Comparison of ENCODE assay signal across 15 cellular contexts in genomic region chr5:152188219-152188618, GRCh38.
"Had no signal": no experiment of that assay in that cellular context is flagged by ENCODE, and none has a peak within 500 bp of the region (broad histone marks: within the 10 kb centered on the region; RNA-seq: fewer than 3 reads in every experiment).

No MANE protein-coding gene starts in this region.

- H3K4me3 ChIP-seq: pancreas, right lobe of liver, skin epidermis, stomach, suprapubic skin, thyroid gland had no signal

- H3K36me3 ChIP-seq: pancreas, stomach, suprapubic skin, thyroid gland had no signal

- H3K27ac ChIP-seq: pancreas, right lobe of liver, skin epidermis, stomach, suprapubic skin, thyroid gland had no signal

- H3K9me3 ChIP-seq: pancreas, right lobe of liver, thyroid gland had no signal

- ATAC-seq: esophagus mucosa had no signal

- H3K27me3 ChIP-seq: pancreas, right lobe of liver, stomach, suprapubic skin, thyroid gland had no signal

- H3K4me1 ChIP-seq: pancreas, suprapubic skin, thyroid gland had no signal

- DNase-seq: effector memory CD4-positive, alpha-beta T cell; hippocampal formation; mesendoderm; naive B cell; occipital lobe; pancreas; right lobe of liver; stimulated activated CD4-positive, alpha-beta T cell treated with anti-CD3 and anti-CD28 coated beads, Interleukin-2, amount 100 ng/mL, for 24 hours; stimulated activated CD4-positive, alpha-beta T cell treated with anti-CD3 and anti-CD28 coated beads, Interleukin-4, amount 100 ng/mL, for 4 hours; stimulated activated naive CD4-positive, alpha-beta T cell; stomach; thyroid gland had no signal
